In genomic region chr3:129992781-129993180, GRCh38 we compare ENCODE assay signal across 14 cellular contexts. TPM values are rescaled to one million over a fixed set of nuclear protein-coding genes. Genes with fewer than 3 reads are reported as not detected.
DNase-seq lines count a peak whose midpoint lies in the region; ATAC-seq and TF ChIP-seq lines count a peak whose summit lies in the region.
"Had no signal": no experiment of that assay in that cellular context is flagged by ENCODE, and none has a peak within 500 bp of the region (broad histone marks: within the 10 kb centered on the region; RNA-seq: fewer than 3 reads in every experiment).

No MANE protein-coding gene starts in this region.

- H3K27me3 ChIP-seq in breast epithelium, result no peaks in the 10 kb centered on the region
- H3K27me3 ChIP-seq: dorsolateral prefrontal cortex, stomach had no signal

- H3K36me3 Mint-ChIP-seq in MCF 10A (ENCODE audit: insufficient read depth, unreplicated experiment) (peaks cover 4% of the 10 kb centered on the region), type B pancreatic cell (no peaks in the 10 kb centered on the region)
- H3K36me3 Mint-ChIP-seq in effector memory CD8-positive, alpha-beta T cell (ENCODE audit: insufficient read depth), result peaks cover 2% of the 10 kb centered on the region
- H3K36me3 Mint-ChIP-seq: CD8-positive, alpha-beta memory T cell had no signal

- H3K27me3 Mint-ChIP-seq in MCF 10A (ENCODE audit: insufficient read depth, unreplicated experiment), result peaks cover 51% of the 10 kb centered on the region
- H3K27me3 Mint-ChIP-seq in type B pancreatic cell, result peaks cover 30% of the 10 kb centered on the region
- peaks cover 53 to 72% of the 10 kb centered on the region in 2 donors for H3K27me3 Mint-ChIP-seq in effector memory CD8-positive, alpha-beta T cell

- POLR2A ChIA-PET in MCF 10A (lab: Yijun Ruan, JAX) (no interaction called here), RWPE1 (lab: Yijun Ruan, JAX; ENCODE audit: low non-redundant PET) (no interaction called here)

- intact Hi-C loops in MCF 10A (cut with micrococcal nuclease), result no loop called here
- intact Hi-C loops in breast epithelium (cut with DNase I; ENCODE audit: low total_unique reads), result no loop called here

- no peaks in the 10 kb centered on the region for H3K9me3 ChIP-seq in breast epithelium
- H3K9me3 ChIP-seq: SJSA1 had no signal

- H3K4me3 ChIP-seq in breast epithelium (no peak overlapping the region), fibroblast of pulmonary artery (replicated peaks; ENCODE audit: low read depth, low read length) (no peak overlapping the region)
- H3K4me3 ChIP-seq: dorsolateral prefrontal cortex, SJSA1, spleen, stomach had no signal

- H3K9me3 Mint-ChIP-seq in MCF 10A (ENCODE audit: unreplicated experiment) (no peaks in the 10 kb centered on the region), type B pancreatic cell (no peaks in the 10 kb centered on the region)
- H3K9me3 Mint-ChIP-seq in effector memory CD8-positive, alpha-beta T cell, result peaks cover 0 to 2% of the 10 kb centered on the region in 2 donors
- H3K9me3 Mint-ChIP-seq: CD8-positive, alpha-beta memory T cell had no signal

- H3K27ac ChIP-seq in breast epithelium, result no peak overlapping the region
- H3K27ac ChIP-seq in RWPE1, result no peak overlapping the region
- H3K27ac ChIP-seq: dorsolateral prefrontal cortex, SJSA1, spleen, stomach had no signal

- TF ChIP-seq CTCF in MCF 10A (IDR thresholded peaks at IDR 0.05; ENCODE audit: unreplicated experiment), result peak; percentile 11
- no peak for TF ChIP-seq CTCF in breast epithelium (IDR thresholded peaks at IDR 0.05)
- TF ChIP-seq CTCF in RWPE1 (conservative IDR thresholded peaks at IDR 0.05; ENCODE audit: low read depth), result no peak
- TF ChIP-seq CTCF in fibroblast of pulmonary artery (IDR thresholded peaks at IDR 0.05; ENCODE audit: low read length, missing control alignments), result peak; percentile 59
- peak; percentile 70 for TF ChIP-seq CTCF in type B pancreatic cell (conservative IDR thresholded peaks at IDR 0.05)

- CTCF ChIA-PET in MCF 10A (lab: Yijun Ruan, JAX) (interaction anchor here (0.7 to 1.6 kb wide), 5 partner anchors 10 to 51 kb away, joined by 3 to 6 read pairs (median 5); no protein-coding TSS in a partner anchor), RWPE1 (lab: Yijun Ruan, JAX) (interaction anchor here (0.7 to 1.2 kb wide), 6 partner anchors 10 to 358 kb away, joined by 3 to 15 read pairs (median 4); no protein-coding TSS in a partner anchor)

- H3K4me1 Mint-ChIP-seq in MCF 10A (ENCODE audit: insufficient read depth, unreplicated experiment) (no peaks in the 10 kb centered on the region), type B pancreatic cell (ENCODE audit: unreplicated experiment) (peaks cover 28% of the 10 kb centered on the region)
- H3K4me1 Mint-ChIP-seq in effector memory CD8-positive, alpha-beta T cell (ENCODE audit: low read depth in 2 of 2), result no peaks in the 10 kb centered on the region
- H3K4me1 Mint-ChIP-seq: CD8-positive, alpha-beta memory T cell had no signal

- H3K4me3 Mint-ChIP-seq in MCF 10A (ENCODE audit: unreplicated experiment) (no peak overlapping the region), type B pancreatic cell (no peak overlapping the region)
- no peak overlapping the region for H3K4me3 Mint-ChIP-seq in effector memory CD8-positive, alpha-beta T cell
- H3K4me3 Mint-ChIP-seq: CD8-positive, alpha-beta memory T cell had no signal

- DNase-seq in MCF 10A (ENCODE audit: unreplicated experiment) (peak; percentile 18), breast epithelium (ENCODE audit: low spot score in 2 of 2) (no peak), RWPE1 (ENCODE audit: low spot score) (peak; percentile 20), fibroblast of pulmonary artery (ENCODE audit: low read depth) (peak; percentile 7), type B pancreatic cell (ENCODE audit: extremely low spot score, unreplicated experiment) (no peak), C1 segment of cervical spinal cord (lab: John Stamatoyannopoulos, UW) (no peak)
- no peak for DNase-seq in effector memory CD8-positive, alpha-beta T cell
- DNase-seq: dorsolateral prefrontal cortex, left colon, spleen, stomach had no signal

- BruUV-seq in MCF 10A (replicated peaks; lab: Mats Ljungman, UMichigan), result no TSS peak

- no peak for TF ChIP-seq POLR2A in breast epithelium (IDR thresholded peaks at IDR 0.05)

- ATAC-seq in effector memory CD8-positive, alpha-beta T cell (replicated peaks), result no peak
- ATAC-seq in GM21529 (IDR thresholded peaks at IDR 0.05; ENCODE audit: unreplicated experiment), result no peak
- ATAC-seq: left colon had no signal

- H3K27ac Mint-ChIP-seq in MCF 10A (ENCODE audit: low read depth, unreplicated experiment) (no peak overlapping the region), type B pancreatic cell (no peak overlapping the region)
- no peak overlapping the region for H3K27ac Mint-ChIP-seq in effector memory CD8-positive, alpha-beta T cell
- H3K27ac Mint-ChIP-seq: CD8-positive, alpha-beta memory T cell had no signal

- no peaks in the 10 kb centered on the region for H3K4me1 ChIP-seq in breast epithelium
- H3K4me1 ChIP-seq: SJSA1, spleen, stomach had no signal

- H3K36me3 ChIP-seq in breast epithelium, result no peaks in the 10 kb centered on the region
- H3K36me3 ChIP-seq: SJSA1, spleen, stomach had no signal

RNA-seq across cellular contexts. Expression of gene TRH, which starts 18.3 kb away (rescaled TPM):
- not detected in 2 replicates for total RNA-seq in MCF 10A (2022)
- total RNA-seq in breast epithelium, result not detected
- total RNA-seq in type B pancreatic cell (ENCODE audit: low replicate concordance), result 0.74 and 5.3 TPM in 2 replicates
- total RNA-seq: CD8-positive, alpha-beta memory T cell; left colon; SJSA1 had no signal

Comparison
In these comparisons a context has a peak if more than half of its experiments do, and no peak if none do; other contexts are left out.
1. DNase-seq: peak in MCF 10A (single experiment), RWPE1 (single experiment) and fibroblast of pulmonary artery (single experiment); none in breast epithelium (0 of 2), type B pancreatic cell (single experiment), effector memory CD8-positive, alpha-beta T cell (0 of 3) and C1 segment of cervical spinal cord (0 of 14).
2. CTCF ChIP-seq: peak in MCF 10A (single experiment), fibroblast of pulmonary artery (single experiment) and type B pancreatic cell (single experiment); none in breast epithelium (0 of 3) and RWPE1 (single experiment).